In genomic region chr3:16426665-16427064, GRCh38 we compare ENCODE assay signal across 17 cellular contexts.
DNase-seq lines count a peak whose midpoint lies in the region; ATAC-seq, FAIRE-seq and TF ChIP-seq lines count a peak whose summit lies in the region.
"Had no signal": no experiment of that assay in that cellular context is flagged by ENCODE, and none has a peak within 500 bp of the region (broad histone marks: within the 10 kb centered on the region; RNA-seq: fewer than 3 reads in every experiment).

No MANE protein-coding gene starts in this region.

- no peaks in the 10 kb centered on the region for H3K27me3 ChIP-seq in CD8-positive, alpha-beta T cell (ENCODE audit: insufficient read depth, low read length)
- H3K27me3 ChIP-seq in astrocyte (ENCODE audit: insufficient read depth, low read length) (no peaks in the 10 kb centered on the region), right cardiac atrium (ENCODE audit: control insufficient read depth, insufficient read depth) (no peaks in the 10 kb centered on the region), skeletal muscle tissue (ENCODE audit: control insufficient read depth in 3 of 3, insufficient read depth in 3 of 3, low read length in 3 of 3) (no peaks in the 10 kb centered on the region)

- no peak overlapping the region for H3K4me3 ChIP-seq in CD8-positive, alpha-beta T cell (ENCODE audit: low read depth, low read length)
- H3K4me3 ChIP-seq in astrocyte (ENCODE audit: insufficient read depth, low read depth, low read length) = no peak overlapping the region
- H3K4me3 ChIP-seq in right cardiac atrium (ENCODE audit: low read length) = no peak overlapping the region
- H3K4me3 ChIP-seq in skeletal muscle tissue (ENCODE audit: low read length in 3 of 3) = no peak overlapping the region

- H3K9me3 ChIP-seq in CD8-positive, alpha-beta T cell (ENCODE audit: low read length) = no peaks in the 10 kb centered on the region
- no peaks in the 10 kb centered on the region for H3K9me3 ChIP-seq in astrocyte (ENCODE audit: insufficient read depth, low read depth, low read length)
- H3K9me3 ChIP-seq in right cardiac atrium (ENCODE audit: control insufficient read depth, low read length) = no peaks in the 10 kb centered on the region
- H3K9me3 ChIP-seq in skeletal muscle tissue (ENCODE audit: control insufficient read depth in 3 of 3, low read length in 3 of 3) = no peaks in the 10 kb centered on the region

- TF ChIP-seq CTCF in CD8-positive, alpha-beta T cell (IDR thresholded peaks at IDR 0.05) = no peak
- TF ChIP-seq CTCF in astrocyte (IDR thresholded peaks at IDR 0.05; ENCODE audit: insufficient read depth, low read depth, low read length) = no peak

- no peak overlapping the region for H3K4me2 ChIP-seq in astrocyte (ENCODE audit: low read length)

- FAIRE-seq in astrocyte (lab: Jason Lieb, UNC) = no peak
- FAIRE-seq: RCC 7860 had no signal

- no peak overlapping the region for H3K27ac ChIP-seq in CD8-positive, alpha-beta T cell (ENCODE audit: low read depth, low read length)
- H3K27ac ChIP-seq in astrocyte (ENCODE audit: low read depth, low read length) = no peak overlapping the region
- H3K27ac ChIP-seq in right cardiac atrium (ENCODE audit: low read length) = peak overlapping the region; percentile 45
- H3K27ac ChIP-seq in skeletal muscle tissue (ENCODE audit: low read depth, low read length) = peak overlapping the region; percentile 10

- POLR2A ChIA-PET in CD8-positive, alpha-beta T cell (lab: Charles Lee) = interaction anchor here (1.1 to 1.6 kb wide), 2 partner anchors 54 to 84 kb away, joined by 3 read pairs; no protein-coding TSS in a partner anchor

- H3K27ac Mint-ChIP-seq in CD8-positive, alpha-beta T cell = peak overlapping the region; percentile 60
- peak overlapping the region; percentile 59 for H3K27ac Mint-ChIP-seq in astrocyte (ENCODE audit: unreplicated experiment)
- H3K27ac Mint-ChIP-seq: activated CD8-positive, alpha-beta T cell treated with anti-CD3 and anti-CD28 coated beads for 36 hours; activated T-cell treated with anti-CD3 and anti-CD28 coated beads, Interleukin-2, amount 50 U/mL, for 72 hours had no signal

- peaks cover 55% of the 10 kb centered on the region for H4K20me1 ChIP-seq in astrocyte (ENCODE audit: insufficient read depth, low read length)

- no peaks in the 10 kb centered on the region for H3K27me3 Mint-ChIP-seq in CD8-positive, alpha-beta T cell (ENCODE audit: low read depth)
- no peaks in the 10 kb centered on the region for H3K27me3 Mint-ChIP-seq in astrocyte (ENCODE audit: low read depth, unreplicated experiment)
- H3K27me3 Mint-ChIP-seq: activated CD8-positive, alpha-beta T cell treated with anti-CD3 and anti-CD28 coated beads for 36 hours; CD4-positive, CD25-positive, alpha-beta regulatory T cell had no signal

- no peak overlapping the region for H3K9ac ChIP-seq in astrocyte (ENCODE audit: low read length)
- no peak overlapping the region for H3K9ac ChIP-seq in skeletal muscle tissue (ENCODE audit: low read depth in 1 of 3, low read length in 3 of 3)

- 92% methylated on average over 2 of the region's 2 CpGs for WGBS in right cardiac atrium

- no peak overlapping the region for H2AFZ ChIP-seq in astrocyte (ENCODE audit: low read depth, low read length)

- H3K79me2 ChIP-seq in astrocyte (ENCODE audit: insufficient read depth, low read length) = peaks cover 24% of the 10 kb centered on the region

- ATAC-seq in CD8-positive, alpha-beta T cell = no peak
- ATAC-seq in right cardiac atrium (peak in 1 of 2 donors; percentile 39), GM19324 (IDR thresholded peaks at IDR 0.05; ENCODE audit: low FRiP score, unreplicated experiment) (no peak)
- ATAC-seq: activated CD8-positive, alpha-beta T cell treated with anti-CD3 and anti-CD28 coated beads for 36 hours; activated T-cell treated with anti-CD3 and anti-CD28 coated beads, Interleukin-2, amount 50 U/mL, for 72 hours had no signal

- DNase-seq in CD8-positive, alpha-beta T cell = no peak
- DNase-seq in astrocyte (ENCODE audit: low read depth) (no peak), right cardiac atrium (no peak), COLO668 (lab: John Stamatoyannopoulos, UW; ENCODE audit: unreplicated experiment) (no peak), iPS-NIHi11 (ENCODE audit: low spot score) (no peak), NCI-H146 treated with DMSO at 0.1 percent for 48 hours (lab: John Stamatoyannopoulos, UW; ENCODE audit: unreplicated experiment) (no peak)
- DNase-seq: ACHN; activated CD8-positive, alpha-beta T cell treated with anti-CD3 and anti-CD28 coated beads for 36 hours; activated T-cell treated with anti-CD3 and anti-CD28 coated beads, Interleukin-2, amount 50 U/mL, for 72 hours; CD4-positive, CD25-positive, alpha-beta regulatory T cell; KBM-7; NCI-H2171; nucleus accumbens; SW 1271 had no signal

- CTCF ChIA-PET in CD8-positive, alpha-beta T cell (lab: Charles Lee) = no interaction called here

- peaks cover 43% of the 10 kb centered on the region for H3K36me3 Mint-ChIP-seq in CD8-positive, alpha-beta T cell
- H3K36me3 Mint-ChIP-seq in astrocyte (ENCODE audit: low read depth, unreplicated experiment) = peaks cover 20% of the 10 kb centered on the region

- no peaks in the 10 kb centered on the region for H3K4me1 ChIP-seq in CD8-positive, alpha-beta T cell (ENCODE audit: insufficient read depth, low read length)
- H3K4me1 ChIP-seq in astrocyte (ENCODE audit: insufficient read depth, low read length) = peaks cover 10% of the 10 kb centered on the region
- peaks cover 13% of the 10 kb centered on the region for H3K4me1 ChIP-seq in right cardiac atrium (ENCODE audit: control insufficient read depth, insufficient read depth, low read length)
- peaks cover 3 to 11% (median 5%) of the 10 kb centered on the region in 3 donors for H3K4me1 ChIP-seq in skeletal muscle tissue (ENCODE audit: control insufficient read depth in 3 of 3, insufficient read depth in 3 of 3, low read length in 3 of 3)

- no peak overlapping the region for H3K4me3 Mint-ChIP-seq in CD8-positive, alpha-beta T cell
- H3K4me3 Mint-ChIP-seq in astrocyte (ENCODE audit: unreplicated experiment) = no peak overlapping the region
- H3K4me3 Mint-ChIP-seq: activated CD8-positive, alpha-beta T cell treated with anti-CD3 and anti-CD28 coated beads for 36 hours; activated T-cell treated with anti-CD3 and anti-CD28 coated beads, Interleukin-2, amount 50 U/mL, for 72 hours; CD4-positive, CD25-positive, alpha-beta regulatory T cell had no signal

- no peaks in the 10 kb centered on the region for H3K9me3 Mint-ChIP-seq in CD8-positive, alpha-beta T cell
- H3K9me3 Mint-ChIP-seq in astrocyte (ENCODE audit: unreplicated experiment) = no peaks in the 10 kb centered on the region
- H3K9me3 Mint-ChIP-seq: activated CD8-positive, alpha-beta T cell treated with anti-CD3 and anti-CD28 coated beads for 36 hours; activated T-cell treated with anti-CD3 and anti-CD28 coated beads, Interleukin-2, amount 50 U/mL, for 72 hours had no signal

- intact Hi-C loops in CD8-positive, alpha-beta T cell (cut with DNase I, micrococcal nuclease) = loop anchor here in 1 of 2 experiments (5.0 kb wide), 1 partner anchor 64 kb away; no protein-coding TSS in a partner anchor
- intact Hi-C loops in right cardiac atrium (cut with DNase I) = no loop called here

- H3K4me1 Mint-ChIP-seq in CD8-positive, alpha-beta T cell (ENCODE audit: low read depth) = peaks cover 39% of the 10 kb centered on the region
- H3K4me1 Mint-ChIP-seq in astrocyte (ENCODE audit: low read depth, unreplicated experiment) = peaks cover 27% of the 10 kb centered on the region

- H3K36me3 ChIP-seq in CD8-positive, alpha-beta T cell (ENCODE audit: insufficient read depth, low read length) = no peaks in the 10 kb centered on the region
- H3K36me3 ChIP-seq in astrocyte (ENCODE audit: insufficient read depth, low read length) (peaks cover 3% of the 10 kb centered on the region), skeletal muscle tissue (ENCODE audit: control insufficient read depth in 3 of 3, insufficient read depth in 3 of 3, low read length in 3 of 3) (peaks cover 0 to 2% (median 0%) of the 10 kb centered on the region in 3 donors)

Comparison
In these comparisons a context has a peak if more than half of its experiments do, and no peak if none do; other contexts are left out.
1. H3K27ac ChIP-seq: peak in right cardiac atrium (single experiment) and skeletal muscle tissue (single experiment); none in CD8-positive, alpha-beta T cell (single experiment) and astrocyte (single experiment).